In the genomic region with DNA sequence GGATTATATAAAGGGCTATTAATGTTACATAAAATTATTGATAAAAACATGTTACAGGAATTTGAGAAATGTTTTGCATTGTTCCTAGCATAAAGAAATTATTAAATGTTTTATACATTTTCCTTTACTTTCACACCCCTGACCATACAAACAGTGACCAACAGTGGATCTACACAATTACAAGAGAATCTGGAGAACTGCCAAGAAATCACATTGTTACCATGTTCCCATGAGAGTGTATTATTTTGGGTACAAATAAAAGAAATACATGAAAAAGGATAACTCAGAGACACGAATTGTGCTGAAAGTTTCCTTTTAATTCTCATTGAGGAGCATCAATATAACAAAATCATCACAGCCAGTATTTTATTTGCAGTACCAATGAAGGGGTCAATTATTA, we compare ENCODE assay signal across 18 cellular contexts.
A peak's percentile ranks its signal among the peaks of the same experiment; 100 is the strongest.
DNase-seq lines count a peak whose midpoint lies in the region; ATAC-seq, FAIRE-seq and TF ChIP-seq lines count a peak whose summit lies in the region.
"Had no signal": no experiment of that assay in that cellular context is flagged by ENCODE, and none has a peak within 500 bp of the region (broad histone marks: within the 10 kb centered on the region; RNA-seq: fewer than 3 reads in every experiment).

No MANE protein-coding gene starts in this region.

- H3K36me3 ChIP-seq in endothelial cell of umbilical vein (ENCODE audit: control insufficient read depth in 2 of 2, extremely low read depth in 1 of 2, insufficient read depth in 2 of 2, low read length in 2 of 2) (no peaks in the 10 kb centered on the region), body of pancreas (replicated peaks in 1 of 2; ENCODE audit: insufficient read depth in 1 of 2, low read depth in 2 of 2) (no peaks in the 10 kb centered on the region)
- H3K36me3 ChIP-seq: Peyer's patch had no signal

- TF ChIP-seq CTCF in endothelial cell of umbilical vein (IDR thresholded peaks at IDR 0.05; ENCODE audit: extremely low read depth in 1 of 2, insufficient read depth in 1 of 2, low read depth in 1 of 2, low read length in 2 of 2) (no peak), body of pancreas (IDR thresholded peaks at IDR 0.05) (no peak)

- POLR2A ChIA-PET in endothelial cell of umbilical vein (lab: Charles Lee) = no interaction called here

- H3K9me3 ChIP-seq in endothelial cell of umbilical vein (replicated peaks; ENCODE audit: control insufficient read depth, insufficient read depth, low read length) (no peaks in the 10 kb centered on the region), body of pancreas (no peaks in the 10 kb centered on the region)
- H3K9me3 ChIP-seq: Peyer's patch had no signal

- intact Hi-C loops in endothelial cell of umbilical vein (cut with micrococcal nuclease) (no loop called here), body of pancreas (cut with DNase I) (no loop called here)

- H3K27ac ChIP-seq in endothelial cell of umbilical vein (ENCODE audit: insufficient read depth, low read depth, low read length) = no peak overlapping the region
- H3K27ac ChIP-seq in body of pancreas = no peak overlapping the region
- H3K27ac ChIP-seq: Peyer's patch had no signal

- no peak for ATAC-seq in body of pancreas
- ATAC-seq: GM12878 had no signal

- H4K20me1 ChIP-seq in endothelial cell of umbilical vein (replicated peaks; ENCODE audit: control insufficient read depth, extremely low read depth, insufficient read depth, low read length) = no peaks in the 10 kb centered on the region

- H3K4me1 ChIP-seq in endothelial cell of umbilical vein (ENCODE audit: control insufficient read depth, extremely low read depth, insufficient read depth, low read length) (peaks cover 11% of the 10 kb centered on the region), body of pancreas (peaks cover 4% of the 10 kb centered on the region)
- H3K4me1 ChIP-seq: Peyer's patch had no signal

- no peaks in the 10 kb centered on the region for H3K79me2 ChIP-seq in endothelial cell of umbilical vein (ENCODE audit: control insufficient read depth, insufficient read depth, low read length)

- H3K4me2 ChIP-seq in endothelial cell of umbilical vein (ENCODE audit: insufficient read depth, low read length) = no peak overlapping the region

- H3K4me3 ChIP-seq in endothelial cell of umbilical vein (replicated peaks in 1 of 3; ENCODE audit: insufficient read depth in 1 of 3, low read depth in 1 of 3, low read length in 3 of 3) = no peak overlapping the region
- H3K4me3 ChIP-seq in body of pancreas = no peak overlapping the region
- H3K4me3 ChIP-seq: GM12878, Peyer's patch had no signal

- H3K27me3 ChIP-seq in endothelial cell of umbilical vein (ENCODE audit: control insufficient read depth in 2 of 2, insufficient read depth in 2 of 2, low read length in 2 of 2) (no peaks in the 10 kb centered on the region), body of pancreas (no peaks in the 10 kb centered on the region)
- H3K27me3 ChIP-seq: Peyer's patch had no signal

- FAIRE-seq in endothelial cell of umbilical vein (lab: Jason Lieb, UNC) = no peak
- FAIRE-seq: GM12878 had no signal

- 92 to 97% methylated on average over 1 of the region's 1 CpG for WGBS in body of pancreas, 2 donors

- TF ChIP-seq POLR2A in endothelial cell of umbilical vein (IDR thresholded peaks at IDR 0.05; ENCODE audit: low read depth, low read length) (no peak), body of pancreas (IDR thresholded peaks at IDR 0.05) (no peak)

- DNase-seq in NCI-H2227 (lab: John Stamatoyannopoulos, UW; ENCODE audit: unreplicated experiment) = peak; percentile 18
- DNase-seq in NCI-H2227 treated with DMSO at 0.1 percent for 48 hours (lab: John Stamatoyannopoulos, UW) = no peak
- DNase-seq in NCI-H69 (lab: John Stamatoyannopoulos, UW) = peak; percentile 59
- peak; percentile 45 for DNase-seq in endothelial cell of umbilical vein (ENCODE audit: low read depth, low spot score)
- DNase-seq in hypothalamus (lab: John Stamatoyannopoulos, UW) = no peak
- no peak for DNase-seq in activated CD8-positive, alpha-beta memory T cell treated with anti-CD3 and anti-CD28 coated beads, Interleukin-2, amount 50 U/mL, for 48 hours
- no peak for DNase-seq in body of pancreas
- DNase-seq: DND-41; H7; Karpas-422; MV-4-11; NCI-H187 treated with DMSO at 0.1 percent for 48 hours; NCI-H446; NCI-H526; NK-92 treated with Interleukin-12 subunit alpha and Interleukin-12 subunit beta, amount 100 ng/mL, for 24 hours; Peyer's patch; T-helper 1 cell had no signal

- no peak overlapping the region for H3K9ac ChIP-seq in endothelial cell of umbilical vein (replicated peaks; ENCODE audit: extremely low read depth, insufficient read depth, low read length)

- CTCF ChIA-PET in endothelial cell of umbilical vein (lab: Charles Lee) = interaction anchor here (1.0 to 1.3 kb wide), 3 partner anchors 8 to 49 kb away, joined by 3 to 7 read pairs (median 5); no protein-coding TSS in a partner anchor

- no TSS peak for BruUV-seq in endothelial cell of umbilical vein (replicated peaks; lab: Mats Ljungman, UMichigan)

- dilution Hi-C loops in endothelial cell of umbilical vein (cut with MboI; ENCODE audit: extremely low pct_ligation_motif_present, low sequenced_read_pairs) = no loop called here

- no peak overlapping the region for H2AFZ ChIP-seq in endothelial cell of umbilical vein (ENCODE audit: low read depth, low read length)

- peaks cover 4% of the 10 kb centered on the region for H3K9me1 ChIP-seq in endothelial cell of umbilical vein (replicated peaks; ENCODE audit: control insufficient read depth, extremely low read depth, insufficient read depth, low read length)

TF ChIP-seq in endothelial cell of umbilical vein, 7 proteins besides CTCF, POLR2A, EP300 and RAD21:
- TF ChIP-seq EZH2 (IDR thresholded peaks at IDR 0.05; ENCODE audit: borderline replicate concordance, low read depth, low read length, severe bottlenecking) = no peak
- no peak for TF ChIP-seq FOS (IDR thresholded peaks at IDR 0.05; ENCODE audit: borderline replicate concordance, insufficient read depth, low read length)
- TF ChIP-seq JUN (IDR thresholded peaks at IDR 0.05; ENCODE audit: borderline replicate concordance, insufficient read depth, insufficient read length, low read depth) = no peak
- TF ChIP-seq POLR2AphosphoS5 (IDR thresholded peaks at IDR 0.05; ENCODE audit: insufficient read depth, low read depth, low read length) = no peak
- no peak for TF ChIP-seq MYC (IDR thresholded peaks at IDR 0.05; ENCODE audit: low read depth, low read length)
- TF ChIP-seq, protein P1, sequence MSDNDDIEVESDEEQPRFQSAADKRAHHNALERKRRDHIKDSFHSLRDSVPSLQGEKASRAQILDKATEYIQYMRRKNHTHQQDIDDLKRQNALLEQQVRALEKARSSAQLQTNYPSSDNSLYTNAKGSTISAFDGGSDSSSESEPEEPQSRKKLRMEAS (IDR thresholded peaks at IDR 0.05; ENCODE audit: insufficient read depth, insufficient read length) = no peak
- TF ChIP-seq GATA2 (IDR thresholded peaks at IDR 0.05; ENCODE audit: insufficient read depth, insufficient read length, low read depth, low read length) = no peak

Comparison
In these comparisons a context has a peak if more than half of its experiments do, and no peak if none do; other contexts are left out.
1. DNase-seq: peak in NCI-H2227 (single experiment), NCI-H69 (single experiment) and endothelial cell of umbilical vein (single experiment); none in NCI-H2227 treated with DMSO at 0.1 percent for 48 hours (single experiment), hypothalamus (0 of 51), activated CD8-positive, alpha-beta memory T cell treated with anti-CD3 and anti-CD28 coated beads, Interleukin-2, amount 50 U/mL, for 48 hours (single experiment) and body of pancreas (0 of 4).